In the genomic region with DNA sequence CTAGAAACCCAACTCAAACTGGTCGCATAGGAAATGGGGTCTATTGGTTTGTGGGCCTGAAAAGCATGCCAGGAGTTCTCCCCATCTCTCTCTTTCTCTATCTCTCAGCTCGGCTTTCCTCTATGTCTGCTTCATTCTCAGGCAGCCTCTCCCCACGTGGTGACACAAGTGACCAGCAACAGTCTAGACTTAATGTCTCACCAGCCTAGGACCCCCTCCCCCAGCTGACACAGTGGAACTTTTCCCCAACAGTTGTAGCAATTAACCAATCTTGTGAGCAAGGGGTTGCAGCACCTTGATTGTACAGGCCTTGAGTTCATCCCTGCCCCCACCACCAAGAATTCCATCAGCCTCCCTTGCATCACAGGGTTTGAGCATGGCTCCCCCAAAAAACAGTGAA, we compare ENCODE assay signal across 30 cellular contexts.
"Had no signal": no experiment of that assay in that cellular context is flagged by ENCODE, and none has a peak within 500 bp of the region (broad histone marks: within the 10 kb centered on the region; RNA-seq: fewer than 3 reads in every experiment).

No MANE protein-coding gene starts in this region.

- H3K9me3 Mint-ChIP-seq: activated CD4-positive, alpha-beta memory T cell treated with anti-CD3 and anti-CD28 coated beads, Interleukin-2, amount 10 ng/mL, durations not matched to agents 7 days and 5 days; activated CD4-positive, alpha-beta T cell treated with anti-CD3 and anti-CD28 coated beads, Interleukin-2, amount 10 ng/mL, durations not matched to agents 7 days and 5 days; activated naive CD4-positive, alpha-beta T cell treated with anti-CD3 and anti-CD28 coated beads, Interleukin-2, amount 50 U/mL, for 24 hours; activated T-cell treated with anti-CD3 and anti-CD28 coated beads, Interleukin-2, amount 50 U/mL, for 4 hours; stimulated activated naive B cell treated with anti-CD40 and anti-IgM and Interleukin-4, amounts not matched to agents 10 μg/mL and 1 μg/mL and 100 μg/mL, for 72 hours had no signal

- H3K4me3 ChIP-seq: body of pancreas, cardiac muscle cell, coronary artery, dorsolateral prefrontal cortex, gastrocnemius medialis, right atrium auricular region, tibial nerve had no signal

- H3K9me3 ChIP-seq: body of pancreas, gastrocnemius medialis, right atrium auricular region, tibial nerve had no signal

- H3K27me3 Mint-ChIP-seq: activated CD4-positive, alpha-beta T cell treated with anti-CD3 and anti-CD28 coated beads, Interleukin-2, amount 10 ng/mL, durations not matched to agents 7 days and 5 days; stimulated activated naive B cell treated with anti-CD40 and anti-IgM and Interleukin-4, amounts not matched to agents 10 μg/mL and 1 μg/mL and 100 μg/mL, for 72 hours had no signal

- H3K79me2 ChIP-seq: parathyroid adenoma had no signal

- H2AFZ ChIP-seq: parathyroid adenoma had no signal

- FAIRE-seq: islet of Langerhans had no signal

- ATAC-seq: activated T-cell treated with anti-CD3 and anti-CD28 coated beads, Interleukin-2, amount 50 U/mL, for 4 hours; activated T-helper 17 cell treated with anti-CD3 and anti-CD28 coated beads, Interleukin-2, amount 50 U/mL, for 72 hours; body of pancreas; gastrocnemius medialis; left colon; naive thymus-derived CD4-positive, alpha-beta T cell; stimulated activated naive B cell treated with anti-CD40 and anti-IgM and Interleukin-4, amounts not matched to agents 10 μg/mL and 1 μg/mL and 100 μg/mL, for 72 hours; T-helper 17 cell; WTC11 had no signal

- H3K36me3 ChIP-seq: cardiac muscle cell, gastrocnemius medialis, right atrium auricular region, tibial nerve had no signal

- H3K27ac ChIP-seq: body of pancreas, cardiac muscle cell, coronary artery, dorsolateral prefrontal cortex, gastrocnemius medialis, parathyroid adenoma, right atrium auricular region, tibial nerve had no signal

- H3K27ac Mint-ChIP-seq: activated CD4-positive, alpha-beta memory T cell treated with anti-CD3 and anti-CD28 coated beads, Interleukin-2, amount 10 ng/mL, durations not matched to agents 7 days and 5 days; activated CD4-positive, alpha-beta T cell treated with anti-CD3 and anti-CD28 coated beads, Interleukin-2, amount 10 ng/mL, durations not matched to agents 7 days and 5 days; activated naive CD4-positive, alpha-beta T cell treated with anti-CD3 and anti-CD28 coated beads, Interleukin-2, amount 50 U/mL, for 24 hours; activated T-helper 17 cell treated with anti-CD3 and anti-CD28 coated beads, Interleukin-2, amount 50 U/mL, for 72 hours; naive thymus-derived CD4-positive, alpha-beta T cell; stimulated activated naive B cell treated with anti-CD40 and anti-IgM and Interleukin-4, amounts not matched to agents 10 μg/mL and 1 μg/mL and 100 μg/mL, for 72 hours; T-helper 17 cell; WTC11 had no signal

- H3K9ac ChIP-seq: parathyroid adenoma had no signal

- H3K36me3 Mint-ChIP-seq: activated naive CD4-positive, alpha-beta T cell treated with anti-CD3 and anti-CD28 coated beads, Interleukin-2, amount 50 U/mL, for 24 hours; naive thymus-derived CD4-positive, alpha-beta T cell; stimulated activated naive B cell treated with anti-CD40 and anti-IgM and Interleukin-4, amounts not matched to agents 10 μg/mL and 1 μg/mL and 100 μg/mL, for 72 hours; WTC11 had no signal

- H3K4me1 Mint-ChIP-seq: activated CD4-positive, alpha-beta T cell treated with anti-CD3 and anti-CD28 coated beads, Interleukin-2, amount 10 ng/mL, durations not matched to agents 7 days and 5 days; activated naive CD4-positive, alpha-beta T cell treated with anti-CD3 and anti-CD28 coated beads, Interleukin-2, amount 50 U/mL, for 24 hours; activated T-helper 17 cell treated with anti-CD3 and anti-CD28 coated beads, Interleukin-2, amount 50 U/mL, for 72 hours; stimulated activated naive B cell treated with anti-CD40 and anti-IgM and Interleukin-4, amounts not matched to agents 10 μg/mL and 1 μg/mL and 100 μg/mL, for 72 hours; T-helper 17 cell had no signal

- H3K27me3 ChIP-seq: body of pancreas, cardiac muscle cell, gastrocnemius medialis, right atrium auricular region, tibial nerve had no signal

- DNase-seq: activated CD4-positive, alpha-beta memory T cell treated with anti-CD3 and anti-CD28 coated beads, Interleukin-2, amount 10 ng/mL, durations not matched to agents 7 days and 5 days; activated CD4-positive, alpha-beta T cell treated with anti-CD3 and anti-CD28 coated beads for 1 hour; activated CD4-positive, alpha-beta T cell treated with anti-CD3 and anti-CD28 coated beads, Interleukin-2, amount 10 ng/mL, durations not matched to agents 7 days and 5 days; activated CD8-positive, alpha-beta memory T cell treated with anti-CD3 and anti-CD28 coated beads, Interleukin-2, amount 50 U/mL, for 48 hours; activated gamma-delta T cell treated with Interleukin-2 at 50 U/mL for 16 hours; activated T-cell treated with anti-CD3 and anti-CD28 coated beads, Interleukin-2, amount 50 U/mL, for 4 hours; anterior cingulate cortex; body of pancreas; cerebellar nuclear complex; dorsolateral prefrontal cortex; effector memory CD4-positive, alpha-beta T cell; gastrocnemius medialis; glutamatergic neuron; left colon; midbrain; naive thymus-derived CD4-positive, alpha-beta T cell; occipital lobe; stimulated activated CD4-positive, alpha-beta T cell treated with anti-CD3 and anti-CD28 coated beads, Interleukin-15, amount 100 ng/mL, for 24 hours; stimulated activated CD4-positive, alpha-beta T cell treated with anti-CD3 and anti-CD28 coated beads, Interleukin-2, amount 100 ng/mL, for 24 hours; stimulated activated naive B cell treated with anti-CD40 and anti-IgM and Interleukin-4, amounts not matched to agents 10 μg/mL and 1 μg/mL and 100 μg/mL, for 72 hours; T-helper 17 cell had no signal

- H3K4me1 ChIP-seq: body of pancreas, gastrocnemius medialis, parathyroid adenoma, right atrium auricular region, tibial nerve had no signal

- H3K4me3 Mint-ChIP-seq: activated CD4-positive, alpha-beta memory T cell treated with anti-CD3 and anti-CD28 coated beads, Interleukin-2, amount 10 ng/mL, durations not matched to agents 7 days and 5 days; activated CD4-positive, alpha-beta T cell treated with anti-CD3 and anti-CD28 coated beads, Interleukin-2, amount 10 ng/mL, durations not matched to agents 7 days and 5 days; activated naive CD4-positive, alpha-beta T cell treated with anti-CD3 and anti-CD28 coated beads, Interleukin-2, amount 50 U/mL, for 24 hours; activated T-cell treated with anti-CD3 and anti-CD28 coated beads, Interleukin-2, amount 50 U/mL, for 4 hours; activated T-helper 17 cell treated with anti-CD3 and anti-CD28 coated beads, Interleukin-2, amount 50 U/mL, for 72 hours; naive thymus-derived CD4-positive, alpha-beta T cell; stimulated activated naive B cell treated with anti-CD40 and anti-IgM and Interleukin-4, amounts not matched to agents 10 μg/mL and 1 μg/mL and 100 μg/mL, for 72 hours; T-helper 17 cell; WTC11 had no signal
